In genomic region chr18:76454429-76454828, GRCh38 we compare ENCODE assay signal across 17 cellular contexts. TPM values are rescaled to one million over a fixed set of nuclear protein-coding genes. Genes with fewer than 3 reads are reported as not detected.
DNase-seq lines count a peak whose midpoint lies in the region; ATAC-seq and TF ChIP-seq lines count a peak whose summit lies in the region.
"Had no signal": no experiment of that assay in that cellular context is flagged by ENCODE, and none has a peak within 500 bp of the region (broad histone marks: within the 10 kb centered on the region; RNA-seq: fewer than 3 reads in every experiment).

No MANE protein-coding gene starts in this region.

- H3K4me3 ChIP-seq in testis, result no peak overlapping the region
- no peak overlapping the region for H3K4me3 ChIP-seq in adrenal gland

- H3K27ac ChIP-seq in testis (peak overlapping the region; percentile 53 to 94), adrenal gland (peak overlapping the region in 1 of 5 donors; percentile 79)
- H3K27ac ChIP-seq: C4-2B had no signal

- no peak for ATAC-seq in HG02642 (IDR thresholded peaks at IDR 0.05; ENCODE audit: poor library complexity, unreplicated experiment)
- ATAC-seq: Right ventricle myocardium inferior had no signal

- TF ChIP-seq CTCF in testis (IDR thresholded peaks at IDR 0.05) (no peak), adrenal gland (IDR thresholded peaks at IDR 0.05) (no peak)

- WGBS in testis, 2 donors, result 19 to 26% methylated on average over 1 of the region's 1 CpG
- 14 to 22% (median 17%) methylated on average over 1 of the region's 1 CpG for WGBS in adrenal gland, 4 donors

- peak; percentile 72 for DNase-seq in NCI-H2107 treated with DMSO at 0.1 percent for 48 hours (lab: John Stamatoyannopoulos, UW; ENCODE audit: unreplicated experiment)
- DNase-seq in NCI-H2107 (lab: John Stamatoyannopoulos, UW), result no peak
- DNase-seq in SHP77 treated with DMSO at 0.1 percent for 48 hours (lab: John Stamatoyannopoulos, UW), result peak; percentile 24
- peak; percentile 16 for DNase-seq in left kidney (ENCODE audit: low read depth, low spot score)
- DNase-seq in testis, result no peak
- DNase-seq in SIG-M5 (lab: John Stamatoyannopoulos, UW), result no peak
- DNase-seq in adrenal gland, result no peak
- DNase-seq: activated naive CD8-positive, alpha-beta T cell treated with anti-CD3 and anti-CD28 coated beads, Interleukin-2, amount 10 ng/mL, durations not matched to agents 7 days and 5 days; GF-D8; immature natural killer cell; NCI-H1417 treated with DMSO at 0.1 percent for 48 hours; small intestine; stimulated activated CD4-positive, alpha-beta T cell treated with anti-CD3 and anti-CD28 coated beads, Interleukin-4, amount 100 ng/mL, for 4 hours; substantia nigra had no signal

- intact Hi-C loops in testis (cut with DNase I; ENCODE audit: low total_unique reads), result no loop called here
- intact Hi-C loops in adrenal gland (cut with DNase I), result no loop called here

- H3K27me3 ChIP-seq in testis, result no peaks in the 10 kb centered on the region
- no peaks in the 10 kb centered on the region for H3K27me3 ChIP-seq in adrenal gland

- H3K9me3 ChIP-seq in testis (no peaks in the 10 kb centered on the region), adrenal gland (replicated peaks in 1 of 3) (no peaks in the 10 kb centered on the region)

- H3K4me1 ChIP-seq in testis (peaks cover 93% of the 10 kb centered on the region), adrenal gland (replicated peaks in 1 of 2) (peaks cover 32 to 61% of the 10 kb centered on the region in 2 donors)

- no peak for TF ChIP-seq POLR2A in testis (IDR thresholded peaks at IDR 0.05)
- TF ChIP-seq POLR2A in adrenal gland (IDR thresholded peaks at IDR 0.05), result no peak

- H3K36me3 ChIP-seq in testis (ENCODE audit: low read depth, missing control alignments), result no peaks in the 10 kb centered on the region
- no peaks in the 10 kb centered on the region for H3K36me3 ChIP-seq in adrenal gland (replicated peaks in 1 of 2)

RNA-seq across cellular contexts. Expression of gene ZNF516, which starts 40.6 kb away (rescaled TPM):
- total RNA-seq in testis (100 to 1,000 TPM; 189 to 212 TPM), adrenal gland (10 to 100 TPM; 23.8 to 60.1 (median 36.2) TPM)
- polyA plus RNA-seq in testis (ENCODE audit: insufficient read depth, low read depth, low replicate concordance) (79.0 TPM), adrenal gland (10 to 100 TPM in 2 of 3 donors, 1 to 10 TPM in 1; 8.6 to 18.0 (median 15.0) TPM)

Comparison
In these comparisons a context has a peak if more than half of its experiments do, and no peak if none do; other contexts are left out.
1. DNase-seq: peak in NCI-H2107 treated with DMSO at 0.1 percent for 48 hours (single experiment), SHP77 treated with DMSO at 0.1 percent for 48 hours (single experiment) and left kidney (single experiment); none in NCI-H2107 (single experiment), testis (single experiment), SIG-M5 (single experiment) and adrenal gland (0 of 7).